In genomic region chr11:70556884-70557741, GRCh38 we compare ENCODE assay signal across 11 cellular contexts.
DNase-seq lines count a peak whose midpoint lies in the region; ATAC-seq and TF ChIP-seq lines count a peak whose summit lies in the region.
"Had no signal": no experiment of that assay in that cellular context is flagged by ENCODE, and none has a peak within 500 bp of the region (broad histone marks: within the 10 kb centered on the region; RNA-seq: fewer than 3 reads in every experiment).

No MANE protein-coding gene starts in this region.

- H3K4me3 ChIP-seq in mammary epithelial cell (replicated peaks in 1 of 3; ENCODE audit: insufficient read depth in 1 of 3, low read depth in 2 of 3, low read length in 3 of 3) (no peak overlapping the region), breast epithelium (no peak overlapping the region), transverse colon (no peak overlapping the region), BE2C (ENCODE audit: low read depth, low read length) (no peak overlapping the region)
- H3K4me3 ChIP-seq: upper lobe of left lung had no signal

- H3K36me3 ChIP-seq in mammary epithelial cell (ENCODE audit: insufficient read depth, low read length) (no peaks in the 10 kb centered on the region), breast epithelium (no peaks in the 10 kb centered on the region), transverse colon (no peaks in the 10 kb centered on the region), BE2C (no peaks in the 10 kb centered on the region)
- H3K36me3 ChIP-seq: upper lobe of left lung had no signal

- H3K4me1 ChIP-seq in mammary epithelial cell (ENCODE audit: insufficient read depth, low read length) = no peaks in the 10 kb centered on the region
- no peaks in the 10 kb centered on the region for H3K4me1 ChIP-seq in breast epithelium
- peaks cover 0 to 13% (median 0%) of the 10 kb centered on the region in 4 donors for H3K4me1 ChIP-seq in transverse colon
- no peaks in the 10 kb centered on the region for H3K4me1 ChIP-seq in BE2C
- H3K4me1 ChIP-seq: upper lobe of left lung had no signal

- H3K79me2 ChIP-seq in mammary epithelial cell (ENCODE audit: insufficient read depth, low read length) = no peaks in the 10 kb centered on the region

- BruUV-seq in mammary epithelial cell (replicated peaks; lab: Mats Ljungman, UMichigan) = no TSS peak

- TF ChIP-seq POLR2A in breast epithelium (IDR thresholded peaks at IDR 0.05) (no peak), transverse colon (IDR thresholded peaks at IDR 0.05) (no peak)

- H3K27me3 ChIP-seq in mammary epithelial cell (ENCODE audit: insufficient read depth, low read length) = no peaks in the 10 kb centered on the region
- H3K27me3 ChIP-seq in breast epithelium = no peaks in the 10 kb centered on the region
- H3K27me3 ChIP-seq in transverse colon = no peaks in the 10 kb centered on the region
- H3K27me3 ChIP-seq in BE2C = no peaks in the 10 kb centered on the region
- H3K27me3 ChIP-seq: upper lobe of left lung had no signal

- dilution Hi-C loops in mammary epithelial cell (cut with HindIII; ENCODE audit: low sequenced_read_pairs) = loop anchor here (5.0 kb wide), 1 partner anchor 90 kb away; no protein-coding TSS in a partner anchor

- DNase-seq in mammary epithelial cell (peak; percentile 52), breast epithelium (ENCODE audit: low spot score in 2 of 2) (no peak), NOMO-1 treated with dmso at 0.1 percent for 144 hours (lab: John Stamatoyannopoulos, UW; ENCODE audit: unreplicated experiment) (peak; percentile 12), transverse colon (peak; percentile 73), BE2C (no peak)
- DNase-seq: activated naive CD4-positive, alpha-beta T cell treated with anti-CD3 and anti-CD28 coated beads, Interleukin-2, amount 10 ng/mL, durations not matched to agents 7 days and 5 days; NCI-H1417 had no signal

- intact Hi-C loops in mammary epithelial cell (cut with micrococcal nuclease) (no loop called here), breast epithelium (cut with DNase I; ENCODE audit: low total_unique reads) (no loop called here), transverse colon (cut with DNase I; ENCODE audit: low total_unique reads) (no loop called here)

- ATAC-seq in esophagus mucosa (peak; percentile 37), HG03460 (IDR thresholded peaks at IDR 0.05; ENCODE audit: unreplicated experiment) (no peak), HG03097 (IDR thresholded peaks at IDR 0.05; ENCODE audit: low FRiP score, unreplicated experiment) (no peak)

- H3K9me3 ChIP-seq in mammary epithelial cell (replicated peaks; ENCODE audit: insufficient read depth, low read length) (no peaks in the 10 kb centered on the region), breast epithelium (no peaks in the 10 kb centered on the region), transverse colon (no peaks in the 10 kb centered on the region), BE2C (no peaks in the 10 kb centered on the region)
- H3K9me3 ChIP-seq: upper lobe of left lung had no signal

- TF ChIP-seq CTCF in mammary epithelial cell (conservative IDR thresholded peaks at IDR 0.05 in 1 of 2, IDR thresholded peaks at IDR 0.05 in 1 of 2; ENCODE audit: extremely low read depth in 1 of 2, insufficient read depth in 1 of 2, low read depth in 1 of 2, low read length in 2 of 2) (no peak), breast epithelium (IDR thresholded peaks at IDR 0.05) (no peak), transverse colon (IDR thresholded peaks at IDR 0.05) (no peak), BE2C (IDR thresholded peaks at IDR 0.05; ENCODE audit: low read depth, low read length) (no peak)

- TF ChIP-seq EP300 in transverse colon (IDR thresholded peaks at IDR 0.05; ENCODE audit: low read depth) = no peak

- H3K4me2 ChIP-seq in mammary epithelial cell (ENCODE audit: insufficient read depth, low read depth, low read length) = no peak overlapping the region

- 61% methylated on average over 8 of the region's 8 CpGs for WGBS in mammary epithelial cell (ENCODE audit: low coverage, missing lambda C conversion rate)
- 57% methylated on average over 8 of the region's 8 CpGs; no CpG with 5 or more reads in 1 of the 2 donors for WGBS in transverse colon (ENCODE audit: low coverage in 1 of 2), 2 donors

- no peak overlapping the region for H3K9ac ChIP-seq in mammary epithelial cell (ENCODE audit: insufficient read depth, low read length)

- no peaks in the 10 kb centered on the region for H4K20me1 ChIP-seq in mammary epithelial cell (ENCODE audit: insufficient read depth, low read length)

- CTCF ChIA-PET in mammary epithelial cell (lab: Charles Lee; ENCODE audit: low non-redundant PET) = no interaction called here

- H2AFZ ChIP-seq in mammary epithelial cell (ENCODE audit: low read depth, low read length) = no peak overlapping the region

- H3K27ac ChIP-seq in mammary epithelial cell (ENCODE audit: insufficient read depth, low read depth, low read length) (no peak overlapping the region), breast epithelium (no peak overlapping the region), transverse colon (peak overlapping the region in 2 of 4 donors; percentile 53 to 59)
- H3K27ac ChIP-seq: upper lobe of left lung had no signal

- in situ Hi-C loops in mammary epithelial cell (cut with MboI; ENCODE audit: low sequenced_read_pairs in 2 of 2) = no loop called here
- in situ Hi-C loops in transverse colon (cut with MboI; ENCODE audit: low pct_ligation_motif_present in 1 of 4, low pct_unique_long_range_greater_than_20kb in 1 of 4, low sequenced_read_pairs in 3 of 4) = no loop called here

Comparison
In these comparisons a context has a peak if more than half of its experiments do, and no peak if none do; other contexts are left out.
1. DNase-seq: peak in mammary epithelial cell (single experiment), NOMO-1 treated with dmso at 0.1 percent for 144 hours (single experiment) and transverse colon (single experiment); none in breast epithelium (0 of 2) and BE2C (single experiment).